9 cellular contexts compared by ENCODE assay signal in genomic region chr3:58630081-58630709, GRCh38. TPM values are rescaled to one million over a fixed set of nuclear protein-coding genes. Genes with fewer than 3 reads are reported as not detected.
DNase-seq lines count a peak whose midpoint lies in the region; ATAC-seq and TF ChIP-seq lines count a peak whose summit lies in the region.
"Had no signal": no experiment of that assay in that cellular context is flagged by ENCODE, and none has a peak within 500 bp of the region (broad histone marks: within the 10 kb centered on the region; RNA-seq: fewer than 3 reads in every experiment).

No MANE protein-coding gene starts in this region.

- H3K9me3 ChIP-seq in CD8-positive, alpha-beta T cell (ENCODE audit: low read length): no peaks in the 10 kb centered on the region
- H3K9me3 ChIP-seq in OCI-LY1 (ENCODE audit: low read length) (no peaks in the 10 kb centered on the region), neural cell (ENCODE audit: low read length) (no peaks in the 10 kb centered on the region)

- DNase-seq in CD8-positive, alpha-beta T cell: peak; percentile 16 to 72 (median 48)
- DNase-seq in HEK293T (ENCODE audit: extremely low spot score): peak; percentile 76
- peak; percentile 65 for DNase-seq in activated T-cell treated with anti-CD3 and anti-CD28 coated beads, Interleukin-2, amount 50 U/mL, for 24 hours
- DNase-seq in fibroblast of peridontal ligament (ENCODE audit: extremely low read depth): peak; percentile 66
- peak; percentile 29 for DNase-seq in stromal cell of bone marrow (ENCODE audit: low read depth)

- H3K27ac ChIP-seq in CD8-positive, alpha-beta T cell (ENCODE audit: low read depth, low read length): no peak overlapping the region
- H3K27ac ChIP-seq in OCI-LY1 (ENCODE audit: low read depth, low read length, poor library complexity, severe bottlenecking) (no peak overlapping the region), neural cell (ENCODE audit: low read length) (no peak overlapping the region)
- H3K27ac ChIP-seq: SK-N-MC had no signal

- no peak overlapping the region for H3K4me3 Mint-ChIP-seq in CD8-positive, alpha-beta T cell
- H3K4me3 Mint-ChIP-seq in activated T-cell treated with anti-CD3 and anti-CD28 coated beads, Interleukin-2, amount 50 U/mL, for 24 hours: no peak overlapping the region

- H3K79me2 ChIP-seq in OCI-LY1 (ENCODE audit: insufficient read depth, low read length) (no peaks in the 10 kb centered on the region), neural cell (replicated peaks; ENCODE audit: insufficient read depth, low read length) (no peaks in the 10 kb centered on the region)

- H3K27me3 ChIP-seq in CD8-positive, alpha-beta T cell (ENCODE audit: insufficient read depth, low read length): no peaks in the 10 kb centered on the region
- H3K27me3 ChIP-seq in OCI-LY1 (ENCODE audit: insufficient read depth, low read length) (peaks cover 4% of the 10 kb centered on the region; the same call in 1 of the 2 replicates), neural cell (ENCODE audit: insufficient read depth, low read depth, low read length) (no peaks in the 10 kb centered on the region)

- ATAC-seq in CD8-positive, alpha-beta T cell: peak; percentile 56
- no peak for ATAC-seq in HG02938 (IDR thresholded peaks at IDR 0.05; ENCODE audit: unreplicated experiment)

- TF ChIP-seq CTCF in CD8-positive, alpha-beta T cell (IDR thresholded peaks at IDR 0.05): peak; percentile 74
- peak; percentile 86 for TF ChIP-seq CTCF in OCI-LY1 (IDR thresholded peaks at IDR 0.05; ENCODE audit: low read length)
- peak; percentile 88 for TF ChIP-seq CTCF in neural cell (IDR thresholded peaks at IDR 0.05; ENCODE audit: poor library complexity, severe bottlenecking)

- H3K4me2 ChIP-seq in OCI-LY1 (ENCODE audit: low read length): no peak overlapping the region
- H3K4me2 ChIP-seq in neural cell (ENCODE audit: low read length): no peak overlapping the region

- H3K36me3 Mint-ChIP-seq in CD8-positive, alpha-beta T cell: no peaks in the 10 kb centered on the region
- no peaks in the 10 kb centered on the region for H3K36me3 Mint-ChIP-seq in activated T-cell treated with anti-CD3 and anti-CD28 coated beads, Interleukin-2, amount 50 U/mL, for 24 hours (ENCODE audit: low read depth)

- no peaks in the 10 kb centered on the region for H3K9me3 Mint-ChIP-seq in CD8-positive, alpha-beta T cell
- H3K9me3 Mint-ChIP-seq in activated T-cell treated with anti-CD3 and anti-CD28 coated beads, Interleukin-2, amount 50 U/mL, for 24 hours: no peaks in the 10 kb centered on the region

- peak; percentile 84 for TF ChIP-seq RAD21 in neural cell (conservative IDR thresholded peaks at IDR 0.05)

- TF ChIP-seq EP300 in neural cell (conservative IDR thresholded peaks at IDR 0.05; ENCODE audit: poor library complexity, severe bottlenecking): no peak

- no peak overlapping the region for H3K27ac Mint-ChIP-seq in CD8-positive, alpha-beta T cell
- H3K27ac Mint-ChIP-seq in activated T-cell treated with anti-CD3 and anti-CD28 coated beads, Interleukin-2, amount 50 U/mL, for 24 hours: no peak overlapping the region

- CTCF ChIA-PET in CD8-positive, alpha-beta T cell (lab: Charles Lee): interaction anchor here (0.7 to 4.2 kb wide), 19 partner anchors 8 to 444 kb away, joined by 3 to 40 read pairs (median 5); partner anchors contain the start of genes FAM107A and KCTD6
- CTCF ChIA-PET in HEK293T (lab: Yijun Ruan, JAX): interaction anchor here (0.7 to 3.3 kb wide), 12 partner anchors 9 to 590 kb away, joined by 3 to 50 read pairs (median 3); partner anchors contain the start of genes ACOX2 and FAM107A

- H3K36me3 ChIP-seq in CD8-positive, alpha-beta T cell (ENCODE audit: insufficient read depth, low read length): no peaks in the 10 kb centered on the region
- no peaks in the 10 kb centered on the region for H3K36me3 ChIP-seq in OCI-LY1 (ENCODE audit: insufficient read depth, low read length)
- H3K36me3 ChIP-seq in neural cell (ENCODE audit: insufficient read depth, low read length): no peaks in the 10 kb centered on the region

- H3K9ac ChIP-seq in OCI-LY1 (ENCODE audit: low read length): no peak overlapping the region
- no peak overlapping the region for H3K9ac ChIP-seq in neural cell (ENCODE audit: low read length)

- H2AFZ ChIP-seq in OCI-LY1 (ENCODE audit: low read length) (no peak overlapping the region), neural cell (ENCODE audit: low read depth, low read length) (no peak overlapping the region)

- no peaks in the 10 kb centered on the region for H3F3A ChIP-seq in OCI-LY1 (ENCODE audit: insufficient read depth, low read length)
- H3F3A ChIP-seq in neural cell (ENCODE audit: insufficient read depth, low read length, poor library complexity, severe bottlenecking): no peaks in the 10 kb centered on the region

- POLR2A ChIA-PET in CD8-positive, alpha-beta T cell (lab: Charles Lee): interaction anchor here (1.0 kb wide), 1 partner anchor 324 kb away, joined by 3 read pairs; the partner anchor contains the start of genes HTD2 and RPP14
- POLR2A ChIA-PET in HEK293T (lab: Yijun Ruan, JAX): interaction anchor here (1.0 kb wide), 1 partner anchor 60 kb away, joined by 3 read pairs; no protein-coding TSS in a partner anchor

- H4K20me1 ChIP-seq in OCI-LY1 (ENCODE audit: insufficient read depth, low read length): no peaks in the 10 kb centered on the region
- H4K20me1 ChIP-seq in neural cell (ENCODE audit: insufficient read depth): no peaks in the 10 kb centered on the region

- H3K9me2 ChIP-seq in OCI-LY1 (ENCODE audit: low read depth, low read length): no peaks in the 10 kb centered on the region
- H3K9me2 ChIP-seq in neural cell (ENCODE audit: insufficient read depth, low read length): no peaks in the 10 kb centered on the region

- H3K4me1 Mint-ChIP-seq in CD8-positive, alpha-beta T cell (ENCODE audit: low read depth): no peaks in the 10 kb centered on the region
- H3K4me1 Mint-ChIP-seq in activated T-cell treated with anti-CD3 and anti-CD28 coated beads, Interleukin-2, amount 50 U/mL, for 24 hours (ENCODE audit: low read depth): no peaks in the 10 kb centered on the region

- H3K4me1 ChIP-seq in CD8-positive, alpha-beta T cell (ENCODE audit: insufficient read depth, low read length): no peaks in the 10 kb centered on the region
- no peaks in the 10 kb centered on the region for H3K4me1 ChIP-seq in OCI-LY1 (ENCODE audit: insufficient read depth, low read length, severe bottlenecking)

- no peak overlapping the region for H3K4me3 ChIP-seq in CD8-positive, alpha-beta T cell (ENCODE audit: low read depth, low read length)
- H3K4me3 ChIP-seq in OCI-LY1 (ENCODE audit: low read depth, low read length, poor library complexity, severe bottlenecking): no peak overlapping the region
- no peak overlapping the region for H3K4me3 ChIP-seq in neural cell (ENCODE audit: low read length)
- H3K4me3 ChIP-seq: SK-N-MC had no signal

- H3K27me3 Mint-ChIP-seq in CD8-positive, alpha-beta T cell (ENCODE audit: low read depth): peaks cover 12% of the 10 kb centered on the region
- H3K27me3 Mint-ChIP-seq in activated T-cell treated with anti-CD3 and anti-CD28 coated beads, Interleukin-2, amount 50 U/mL, for 24 hours: peaks cover 14% of the 10 kb centered on the region

- intact Hi-C loops in CD8-positive, alpha-beta T cell (cut with DNase I, micrococcal nuclease): loop anchor here (2.0 to 10.0 kb wide), 7 partner anchors 61 to 453 kb away; partner anchors contain the start of genes HTD2 (in 1 of the 2) and RPP14 (in 1 of the 2)

TF ChIP-seq in HEK293T, 16 proteins besides CTCF, POLR2A, EP300 and RAD21 (continues in another document):
- TF ChIP-seq TARDBP (IDR thresholded peaks at IDR 0.05): no peak
- no peak for TF ChIP-seq FOXA1 (IDR thresholded peaks at IDR 0.05)
- no peak for TF ChIP-seq HDGF (IDR thresholded peaks at IDR 0.05; ENCODE audit: borderline replicate concordance)
- TF ChIP-seq ARNT (IDR thresholded peaks at IDR 0.05): no peak
- no peak for TF ChIP-seq FOXK2 (IDR thresholded peaks at IDR 0.05)
- TF ChIP-seq SUZ12 (IDR thresholded peaks at IDR 0.05): no peak
- TF ChIP-seq FOXM1 (IDR thresholded peaks at IDR 0.05; ENCODE audit: borderline replicate concordance): no peak
- TF ChIP-seq BHLHE40 (IDR thresholded peaks at IDR 0.05; ENCODE audit: borderline replicate concordance): no peak
- TF ChIP-seq CTBP1 (IDR thresholded peaks at IDR 0.05; ENCODE audit: borderline replicate concordance): no peak
- TF ChIP-seq LEF1 (IDR thresholded peaks at IDR 0.05; ENCODE audit: borderline replicate concordance): no peak

TF ChIP-seq in neural cell, 6 proteins besides CTCF, POLR2A, EP300 and RAD21:
- TF ChIP-seq EZH2 (IDR thresholded peaks at IDR 0.05; ENCODE audit: borderline replicate concordance, insufficient read depth, low read length, poor library complexity, severe bottlenecking) (no peak), MXI1 (conservative IDR thresholded peaks at IDR 0.05; ENCODE audit: poor library complexity, severe bottlenecking) (no peak), SMC3 (conservative IDR thresholded peaks at IDR 0.05; ENCODE audit: poor library complexity) (peak; percentile 83)

RNA-seq across cellular contexts. Expression of gene FAM3D, which starts 36.4 kb away (rescaled TPM):
- not detected for total RNA-seq in CD8-positive, alpha-beta T cell
- polyA plus RNA-seq in neural cell: not detected in 2 replicates
- polyA minus RNA-seq in neural cell: not detected in 2 replicates

RNA-seq across cellular contexts. Expression of gene FAM107A, which starts 53.0 kb away (rescaled TPM):
- total RNA-seq in CD8-positive, alpha-beta T cell: not detected
- 0.16 and 0.34 TPM in 2 replicates for polyA plus RNA-seq in neural cell
- 0.49 TPM in 1 of 2 replicates, not detected in the other for polyA minus RNA-seq in neural cell
